ENCODE assay signal across 9 cellular contexts in genomic region chr6:119966484-119966883, GRCh38.
DNase-seq lines count a peak whose midpoint lies in the region; ATAC-seq lines count a peak whose summit lies in the region.
"Had no signal": no experiment of that assay in that cellular context is flagged by ENCODE, and none has a peak within 500 bp of the region (broad histone marks: within the 10 kb centered on the region; RNA-seq: fewer than 3 reads in every experiment).

No MANE protein-coding gene starts in this region.

- H3K4me1 Mint-ChIP-seq in activated CD8-positive, alpha-beta T cell treated with anti-CD3 and anti-CD28 coated beads, Interleukin-2, amount 10 ng/mL, durations not matched to agents 7 days and 5 days (ENCODE audit: low read depth): no peaks in the 10 kb centered on the region
- H3K4me1 Mint-ChIP-seq in naive thymus-derived CD8-positive, alpha-beta T cell: no peaks in the 10 kb centered on the region

- DNase-seq in Daoy (ENCODE audit: low read depth): peak; percentile 15
- DNase-seq in activated CD8-positive, alpha-beta T cell treated with anti-CD3 and anti-CD28 coated beads, Interleukin-2, amount 10 ng/mL, durations not matched to agents 7 days and 5 days: peak; percentile 37
- no peak for DNase-seq in naive thymus-derived CD8-positive, alpha-beta T cell
- no peak for DNase-seq in SHP77 treated with DMSO at 0.1 percent for 48 hours (lab: John Stamatoyannopoulos, UW)
- no peak for DNase-seq in LoVo (ENCODE audit: low spot score)
- DNase-seq in Ammon's horn (ENCODE audit: low spot score): no peak
- DNase-seq: NCI-H1417 had no signal

- H3K27ac Mint-ChIP-seq in activated CD8-positive, alpha-beta T cell treated with anti-CD3 and anti-CD28 coated beads, Interleukin-2, amount 10 ng/mL, durations not matched to agents 7 days and 5 days: no peak overlapping the region
- H3K27ac Mint-ChIP-seq in naive thymus-derived CD8-positive, alpha-beta T cell: no peak overlapping the region

- H3K27me3 Mint-ChIP-seq in activated CD8-positive, alpha-beta T cell treated with anti-CD3 and anti-CD28 coated beads, Interleukin-2, amount 10 ng/mL, durations not matched to agents 7 days and 5 days (ENCODE audit: low read depth): no peaks in the 10 kb centered on the region
- peaks cover 0 to 7% (median 0%) of the 10 kb centered on the region in 5 donors for H3K27me3 Mint-ChIP-seq in naive thymus-derived CD8-positive, alpha-beta T cell

- ATAC-seq in GM18502 (IDR thresholded peaks at IDR 0.05; ENCODE audit: poor library complexity, unreplicated experiment) (peak; percentile 69), HG03139 (IDR thresholded peaks at IDR 0.05; ENCODE audit: unreplicated experiment) (peak; percentile 75)
- ATAC-seq in activated CD8-positive, alpha-beta T cell treated with anti-CD3 and anti-CD28 coated beads, Interleukin-2, amount 10 ng/mL, durations not matched to agents 7 days and 5 days: peak; percentile 57
- no peak for ATAC-seq in naive thymus-derived CD8-positive, alpha-beta T cell

- POLR2A ChIA-PET in activated CD8-positive, alpha-beta T cell treated with anti-CD3 and anti-CD28 coated beads, Interleukin-2, amount 10 ng/mL, durations not matched to agents 7 days and 5 days (lab: Charles Lee): no interaction called here
- POLR2A ChIA-PET in naive thymus-derived CD8-positive, alpha-beta T cell (lab: Charles Lee): no interaction called here

- no peaks in the 10 kb centered on the region for H3K36me3 Mint-ChIP-seq in activated CD8-positive, alpha-beta T cell treated with anti-CD3 and anti-CD28 coated beads, Interleukin-2, amount 10 ng/mL, durations not matched to agents 7 days and 5 days (ENCODE audit: low read depth)
- H3K36me3 Mint-ChIP-seq in naive thymus-derived CD8-positive, alpha-beta T cell: no peaks in the 10 kb centered on the region

- no peaks in the 10 kb centered on the region for H3K9me3 Mint-ChIP-seq in activated CD8-positive, alpha-beta T cell treated with anti-CD3 and anti-CD28 coated beads, Interleukin-2, amount 10 ng/mL, durations not matched to agents 7 days and 5 days (ENCODE audit: insufficient read depth)
- no peaks in the 10 kb centered on the region for H3K9me3 Mint-ChIP-seq in naive thymus-derived CD8-positive, alpha-beta T cell

- CTCF ChIA-PET in activated CD8-positive, alpha-beta T cell treated with anti-CD3 and anti-CD28 coated beads, Interleukin-2, amount 10 ng/mL, durations not matched to agents 7 days and 5 days (lab: Charles Lee): no interaction called here

- no peak overlapping the region for H3K4me3 Mint-ChIP-seq in activated CD8-positive, alpha-beta T cell treated with anti-CD3 and anti-CD28 coated beads, Interleukin-2, amount 10 ng/mL, durations not matched to agents 7 days and 5 days
- H3K4me3 Mint-ChIP-seq in naive thymus-derived CD8-positive, alpha-beta T cell: no peak overlapping the region

Comparison
In these comparisons a context has a peak if more than half of its experiments do, and no peak if none do; other contexts are left out.
1. DNase-seq: peak in Daoy (single experiment) and activated CD8-positive, alpha-beta T cell treated with anti-CD3 and anti-CD28 coated beads, Interleukin-2, amount 10 ng/mL, durations not matched to agents 7 days and 5 days (single experiment); none in naive thymus-derived CD8-positive, alpha-beta T cell (0 of 10), SHP77 treated with DMSO at 0.1 percent for 48 hours (single experiment), LoVo (single experiment) and Ammon's horn (single experiment).
2. ATAC-seq: peak in GM18502 (single experiment), HG03139 (single experiment) and activated CD8-positive, alpha-beta T cell treated with anti-CD3 and anti-CD28 coated beads, Interleukin-2, amount 10 ng/mL, durations not matched to agents 7 days and 5 days (single experiment); none in naive thymus-derived CD8-positive, alpha-beta T cell (0 of 2).